ENCODE assay signal across 29 cellular contexts in the genomic region with DNA sequence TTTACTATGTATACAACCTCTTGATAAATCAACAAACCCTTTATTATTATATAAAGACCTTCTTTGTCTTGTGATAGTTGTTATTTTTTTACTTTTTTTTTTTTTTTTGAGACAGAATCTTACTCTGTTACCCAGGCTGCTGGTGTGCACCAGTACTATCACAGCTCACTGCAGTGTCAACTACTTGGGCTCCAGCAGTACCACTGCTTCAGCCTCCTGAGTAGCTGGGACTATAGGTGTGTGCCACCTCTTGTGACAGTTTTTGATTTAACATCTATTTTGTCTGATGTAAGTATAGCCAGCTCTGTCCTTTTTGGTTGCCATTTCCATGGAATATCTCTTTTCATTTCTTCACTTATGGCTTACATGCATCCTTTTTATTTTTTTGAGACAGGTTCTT.
"Had no signal": no experiment of that assay in that cellular context is flagged by ENCODE, and none has a peak within 500 bp of the region (broad histone marks: within the 10 kb centered on the region; RNA-seq: fewer than 3 reads in every experiment).

No MANE protein-coding gene starts in this region.

- H3K27me3 ChIP-seq: Peyer's patch, SJCRH30 had no signal

- H3K9me3 ChIP-seq: Peyer's patch, SK-N-SH had no signal

- ATAC-seq: activated naive CD8-positive, alpha-beta T cell treated with anti-CD3 and anti-CD28 coated beads, Interleukin-2, amount 50 U/mL, for 24 hours; activated T-helper 17 cell treated with anti-CD3 and anti-CD28 coated beads, Interleukin-2, amount 50 U/mL, for 72 hours; WTC11 had no signal

- H3K27me3 Mint-ChIP-seq: activated CD4-positive, alpha-beta memory T cell treated with anti-CD3 and anti-CD28 coated beads for 36 hours; activated CD4-positive, alpha-beta T cell treated with anti-CD3 and anti-CD28 coated beads, Interleukin-2, amount 10 ng/mL, durations not matched to agents 24 days and 14 days; activated naive CD8-positive, alpha-beta T cell treated with anti-CD3 and anti-CD28 coated beads, Interleukin-2, amount 50 U/mL, for 24 hours; activated T-helper 17 cell treated with anti-CD3 and anti-CD28 coated beads, Interleukin-2, amount 50 U/mL, for 72 hours; brain had no signal

- H3K4me3 Mint-ChIP-seq: activated CD4-positive, alpha-beta memory T cell treated with anti-CD3 and anti-CD28 coated beads for 36 hours; activated CD4-positive, alpha-beta T cell treated with anti-CD3 and anti-CD28 coated beads, Interleukin-2, amount 10 ng/mL, durations not matched to agents 24 days and 14 days; activated naive CD4-positive, alpha-beta T cell treated with anti-CD3 and anti-CD28 coated beads for 36 hours; activated naive CD8-positive, alpha-beta T cell treated with anti-CD3 and anti-CD28 coated beads, Interleukin-2, amount 50 U/mL, for 24 hours; activated T-helper 17 cell treated with anti-CD3 and anti-CD28 coated beads, Interleukin-2, amount 50 U/mL, for 72 hours; brain; T-helper 1 cell treated with Interleukin-12 subunit alpha and Interleukin-12 subunit beta and Interleukin-4 antibody, amounts not matched to agents 30 μg/mL and 1 μg/mL, for 36 hours; WTC11 had no signal

- H3K27ac Mint-ChIP-seq: activated CD4-positive, alpha-beta T cell treated with anti-CD3 and anti-CD28 coated beads, Interleukin-2, amount 10 ng/mL, durations not matched to agents 24 days and 14 days; activated naive CD8-positive, alpha-beta T cell treated with anti-CD3 and anti-CD28 coated beads, Interleukin-2, amount 50 U/mL, for 24 hours; brain; T-helper 1 cell treated with Interleukin-12 subunit alpha and Interleukin-12 subunit beta and Interleukin-4 antibody, amounts not matched to agents 30 μg/mL and 1 μg/mL, for 36 hours; WTC11 had no signal

- H3K4me1 Mint-ChIP-seq: WTC11 had no signal

- H3K4me3 ChIP-seq: Peyer's patch, SJCRH30 had no signal

- H3K36me3 ChIP-seq: SJCRH30 had no signal

- H3K27ac ChIP-seq: Peyer's patch, RWPE1, SJCRH30 had no signal

- DNase-seq: activated CD4-positive, alpha-beta memory T cell treated with anti-CD3 and anti-CD28 coated beads for 36 hours; activated CD4-positive, alpha-beta T cell treated with anti-CD3 and anti-CD28 coated beads for 1 hour; activated CD4-positive, alpha-beta T cell treated with anti-CD3 and anti-CD28 coated beads, Interleukin-2, amount 10 ng/mL, durations not matched to agents 24 days and 14 days; activated CD8-positive, alpha-beta memory T cell treated with anti-CD3 and anti-CD28 coated beads, Interleukin-2, amount 50 U/mL, for 4 hours; activated gamma-delta T cell; activated naive CD4-positive, alpha-beta T cell treated with anti-CD3 and anti-CD28 coated beads for 36 hours; activated naive CD8-positive, alpha-beta T cell treated with anti-CD3 and anti-CD28 coated beads, Interleukin-2, amount 50 U/mL, for 24 hours; activated T-cell treated with anti-CD3 and anti-CD28 coated beads, Interleukin-2, amount 50 U/mL, for 48 hours; amniotic stem cell; cerebellar nuclear complex; Kasumi-1; KBM-7; NCI-H1105 treated with DMSO at 0.1 percent for 48 hours; NCI-H1436 treated with DMSO at 0.1 percent for 48 hours; NCI-H187; NCI-H2081 treated with DMSO at 0.1 percent for 48 hours; NCI-H446; NCI-H524; Peyer's patch; Right ventricle myocardium superior; SJCRH30; SK-N-SH; SW 1271; T-helper 9 cell had no signal
